ENCODE assay signal across 14 cellular contexts in genomic region chr19:3402631-3403443, GRCh38. TPM values are rescaled to one million over a fixed set of nuclear protein-coding genes. Genes with fewer than 3 reads are reported as not detected.
A peak's percentile ranks its signal among the peaks of the same experiment; 100 is the strongest.
DNase-seq lines count a peak whose midpoint lies in the region; ATAC-seq, FAIRE-seq and TF ChIP-seq lines count a peak whose summit lies in the region.
"Had no signal": no experiment of that assay in that cellular context is flagged by ENCODE, and none has a peak within 500 bp of the region (broad histone marks: within the 10 kb centered on the region; RNA-seq: fewer than 3 reads in every experiment).

No MANE protein-coding gene starts in this region.

- H3K4me3 ChIP-seq in ACC112 (ENCODE audit: low read depth, low read length) (peak overlapping the region; percentile 67), astrocyte (ENCODE audit: insufficient read depth, low read depth, low read length) (no peak overlapping the region), right cardiac atrium (ENCODE audit: low read length) (no peak overlapping the region), sigmoid colon (peak overlapping the region in 3 of 4 donors; percentile 47 to 57 (median 49))
- H3K4me3 ChIP-seq: PC-9 had no signal

- H4K20me1 ChIP-seq in astrocyte (ENCODE audit: insufficient read depth, low read length) = peaks cover 15% of the 10 kb centered on the region

- H3K4me3 Mint-ChIP-seq in astrocyte (ENCODE audit: unreplicated experiment) = no peak overlapping the region
- H3K4me3 Mint-ChIP-seq: stimulated activated naive CD8-positive, alpha-beta T cell treated with anti-CD3 and anti-CD28 coated beads, Interleukin-15, amount 100 ng/mL, for 72 hours had no signal

- peak overlapping the region; percentile 86 for H3K4me2 ChIP-seq in astrocyte (ENCODE audit: low read length)
- H3K4me2 ChIP-seq: PC-9 had no signal

- H3K27ac ChIP-seq in ACC112 (ENCODE audit: low read depth, low read length) (peak overlapping the region; percentile 97), astrocyte (ENCODE audit: low read depth, low read length) (peak overlapping the region; percentile 98), right cardiac atrium (ENCODE audit: low read length) (peak overlapping the region; percentile 99), sigmoid colon (peak overlapping the region; percentile 98 to 100 (median 98))
- H3K27ac ChIP-seq: PC-9 had no signal

- no peaks in the 10 kb centered on the region for H3K4me1 Mint-ChIP-seq in astrocyte (ENCODE audit: low read depth, unreplicated experiment)
- H3K4me1 Mint-ChIP-seq: stimulated activated naive CD8-positive, alpha-beta T cell treated with anti-CD3 and anti-CD28 coated beads, Interleukin-15, amount 100 ng/mL, for 72 hours had no signal

- no peak for DNase-seq in astrocyte (ENCODE audit: low read depth)
- DNase-seq in right cardiac atrium = no peak
- no peak for DNase-seq in sigmoid colon
- no peak for DNase-seq in T-helper 1 cell
- DNase-seq in H54 (ENCODE audit: insufficient read length, low spot score) = no peak
- DNase-seq: BE2C; erythroblast; GDM1; PC-9; stimulated activated CD4-positive, alpha-beta T cell treated with anti-CD3 and anti-CD28 coated beads, Interleukin-4, amount 100 ng/mL, for 24 hours; stimulated activated naive CD8-positive, alpha-beta T cell treated with anti-CD3 and anti-CD28 coated beads, Interleukin-15, amount 100 ng/mL, for 72 hours had no signal

- H2AFZ ChIP-seq in ACC112 (ENCODE audit: low read length, unreplicated experiment) = no peak overlapping the region
- H2AFZ ChIP-seq in astrocyte (ENCODE audit: low read depth, low read length) = no peak overlapping the region
- H2AFZ ChIP-seq: PC-9 had no signal

- intact Hi-C loops in right cardiac atrium (cut with DNase I) = loop anchor here in 1 of 4 donors (5.0 kb wide), 1 partner anchor 41 kb away; no protein-coding TSS in a partner anchor
- intact Hi-C loops in sigmoid colon (cut with DNase I) = loop anchor here (2.0 kb wide), 1 partner anchor 16 kb away; no protein-coding TSS in a partner anchor

- TF ChIP-seq POLR2A in sigmoid colon (IDR thresholded peaks at IDR 0.05) (no peak), H54 (IDR thresholded peaks at IDR 0.05; ENCODE audit: low read depth, low read length) (no peak)

- H3K27me3 ChIP-seq in ACC112 (ENCODE audit: insufficient read depth, low read length) = no peaks in the 10 kb centered on the region
- H3K27me3 ChIP-seq in astrocyte (ENCODE audit: insufficient read depth, low read length) = no peaks in the 10 kb centered on the region
- no peaks in the 10 kb centered on the region for H3K27me3 ChIP-seq in right cardiac atrium (ENCODE audit: control insufficient read depth, insufficient read depth)
- H3K27me3 ChIP-seq in sigmoid colon = no peaks in the 10 kb centered on the region
- H3K27me3 ChIP-seq: BE2C had no signal

- H3K36me3 ChIP-seq in ACC112 (ENCODE audit: insufficient read depth, low read length) = peaks cover 3% of the 10 kb centered on the region; the same call in 1 of the 2 replicates
- peaks cover 2% of the 10 kb centered on the region for H3K36me3 ChIP-seq in astrocyte (ENCODE audit: insufficient read depth, low read length)
- no peaks in the 10 kb centered on the region for H3K36me3 ChIP-seq in sigmoid colon

- FAIRE-seq in astrocyte (lab: Jason Lieb, UNC) = no peak
- no peak for FAIRE-seq in H54 (lab: Jason Lieb, UNC)

- H3K27ac Mint-ChIP-seq in astrocyte (ENCODE audit: unreplicated experiment) = no peak overlapping the region
- H3K27ac Mint-ChIP-seq: stimulated activated naive CD8-positive, alpha-beta T cell treated with anti-CD3 and anti-CD28 coated beads, Interleukin-15, amount 100 ng/mL, for 72 hours had no signal

- no peaks in the 10 kb centered on the region for H3K27me3 Mint-ChIP-seq in astrocyte (ENCODE audit: low read depth, unreplicated experiment)
- H3K27me3 Mint-ChIP-seq: stimulated activated naive CD8-positive, alpha-beta T cell treated with anti-CD3 and anti-CD28 coated beads, Interleukin-15, amount 100 ng/mL, for 72 hours had no signal

- peak overlapping the region; percentile 98 for H3K9ac ChIP-seq in astrocyte (ENCODE audit: low read length)

- peaks cover 18% of the 10 kb centered on the region for H3K36me3 Mint-ChIP-seq in astrocyte (ENCODE audit: low read depth, unreplicated experiment)

- peaks cover 2% of the 10 kb centered on the region for H3K9me3 Mint-ChIP-seq in astrocyte (ENCODE audit: unreplicated experiment)
- H3K9me3 Mint-ChIP-seq: stimulated activated naive CD8-positive, alpha-beta T cell treated with anti-CD3 and anti-CD28 coated beads, Interleukin-15, amount 100 ng/mL, for 72 hours had no signal

- H3K4me1 ChIP-seq in ACC112 (ENCODE audit: control insufficient read depth, insufficient read depth, low read length, unreplicated experiment) = peaks cover 17% of the 10 kb centered on the region
- peaks cover 30% of the 10 kb centered on the region for H3K4me1 ChIP-seq in astrocyte (ENCODE audit: insufficient read depth, low read length)
- H3K4me1 ChIP-seq in right cardiac atrium (ENCODE audit: control insufficient read depth, insufficient read depth, low read length) = peaks cover 16% of the 10 kb centered on the region
- peaks cover 0 to 97% (median 88%) of the 10 kb centered on the region in 4 donors for H3K4me1 ChIP-seq in sigmoid colon
- H3K4me1 ChIP-seq: BE2C had no signal

- no peak for ATAC-seq in right cardiac atrium
- no peak for ATAC-seq in GM19463 (IDR thresholded peaks at IDR 0.05; ENCODE audit: unreplicated experiment)
- no peak for ATAC-seq in HG02981 (IDR thresholded peaks at IDR 0.05; ENCODE audit: unreplicated experiment)
- ATAC-seq: stimulated activated naive CD8-positive, alpha-beta T cell treated with anti-CD3 and anti-CD28 coated beads, Interleukin-15, amount 100 ng/mL, for 72 hours had no signal

- H3K79me2 ChIP-seq in ACC112 (ENCODE audit: control insufficient read depth, insufficient read depth, low read length, unreplicated experiment) (peaks cover 65% of the 10 kb centered on the region), astrocyte (ENCODE audit: insufficient read depth, low read length) (peaks cover 79% of the 10 kb centered on the region)

- WGBS in right cardiac atrium = 73% methylated on average over 10 of the region's 10 CpGs
- WGBS in sigmoid colon, 2 donors = 85 to 90% methylated on average over 10 of the region's 10 CpGs

- no peak for TF ChIP-seq EP300 in sigmoid colon (IDR thresholded peaks at IDR 0.05)

- H3K9me3 ChIP-seq in astrocyte (ENCODE audit: insufficient read depth, low read depth, low read length) (no peaks in the 10 kb centered on the region), right cardiac atrium (ENCODE audit: control insufficient read depth, low read length) (no peaks in the 10 kb centered on the region), sigmoid colon (no peaks in the 10 kb centered on the region)
- H3K9me3 ChIP-seq: BE2C had no signal

- TF ChIP-seq CTCF in astrocyte (IDR thresholded peaks at IDR 0.05; ENCODE audit: insufficient read depth, low read depth, low read length) = no peak
- no peak for TF ChIP-seq CTCF in sigmoid colon (IDR thresholded peaks at IDR 0.05)

RNA-seq across cellular contexts. Expression of gene NFIC, which starts 36.5 kb away (rescaled TPM):
- total RNA-seq in astrocyte = 38.3 and 49.8 TPM in 2 replicates
- total RNA-seq in right cardiac atrium = 100 to 1,000 TPM; 175 to 223 (median 188) TPM
- polyA plus RNA-seq in right cardiac atrium = 186 TPM
- 100 to 1,000 TPM in 1 of 4 donors, 10 to 100 TPM in 3; 63.2 to 114 (median 74.2) TPM for total RNA-seq in sigmoid colon
- 10 to 100 TPM in 2 of 3 donors, 1 to 10 TPM in 1; 9.0 to 45.7 (median 10.2) TPM for polyA plus RNA-seq in sigmoid colon

Comparison
In these comparisons a context has a peak if more than half of its experiments do, and no peak if none do; other contexts are left out.
1. H3K4me3 ChIP-seq: peak in ACC112 (single experiment) and sigmoid colon (3 of 4); none in astrocyte (single experiment) and right cardiac atrium (single experiment).
2. Peak in every context shown above with its lines, with median percentiles within 50 percentile points of each other: H3K27ac ChIP-seq.